ENCODE assay signal across 8 cellular contexts in genomic region chr21:38830667-38831525, GRCh38. TPM values are rescaled to one million over a fixed set of nuclear protein-coding genes. Genes with fewer than 3 reads are reported as not detected.
DNase-seq lines count a peak whose midpoint lies in the region; ATAC-seq and TF ChIP-seq lines count a peak whose summit lies in the region.

No MANE protein-coding gene starts in this region.

- H3K27ac ChIP-seq in BLaER1 treated with 17β-estradiol and CSF1 and Interleukin-3, amounts not matched to agents 10 nM and 100 nM: peak overlapping the region; percentile 63 to 95 (median 86); a peak in 21 of 22 replicates
- peak overlapping the region; percentile 36 to 75 for H3K27ac ChIP-seq in esophagus (ENCODE audit: low read depth in 2 of 2, low read length in 1 of 2)
- H3K27ac ChIP-seq in testis: no peak overlapping the region
- H3K27ac ChIP-seq in neuronal stem cell (replicated peaks; ENCODE audit: low read length): no peak overlapping the region

- no peak for DNase-seq in testis
- no peak for DNase-seq in midbrain (lab: John Stamatoyannopoulos, UW)
- no peak for DNase-seq in neuronal stem cell (ENCODE audit: low spot score)
- no peak for DNase-seq in left lobe of liver (ENCODE audit: low spot score)

- H4K8ac ChIP-seq in neuronal stem cell (ENCODE audit: low read depth, low read length): no peak overlapping the region

- no peak overlapping the region for H3K23ac ChIP-seq in neuronal stem cell (ENCODE audit: low read depth, low read length, poor library complexity)

- TF ChIP-seq CTCF in testis (IDR thresholded peaks at IDR 0.05): no peak

- H4K20me1 ChIP-seq in BLaER1 treated with 17β-estradiol and CSF1 and Interleukin-3, amounts not matched to agents 10 nM and 100 nM: no peaks in the 10 kb centered on the region

- no peak overlapping the region for H2BK15ac ChIP-seq in neuronal stem cell (ENCODE audit: low read length)

- no peaks in the 10 kb centered on the region for H3K79me1 ChIP-seq in neuronal stem cell (ENCODE audit: low read depth, low read length)

- no peak overlapping the region for H2AFZ ChIP-seq in neuronal stem cell (ENCODE audit: low read length)

- peak overlapping the region in 3 of 10 experiments; percentile 2 to 12 (median 6); a peak in 2 of 20 replicates for H3K4me3 ChIP-seq in BLaER1 treated with 17β-estradiol and CSF1 and Interleukin-3, amounts not matched to agents 10 nM and 100 nM
- H3K4me3 ChIP-seq in esophagus (ENCODE audit: low read depth in 1 of 2, low read length in 2 of 2) (no peak overlapping the region), testis (no peak overlapping the region), neuronal stem cell (ENCODE audit: low read length in 2 of 2) (no peak overlapping the region)

- peaks cover 22 to 31% (median 23%) of the 10 kb centered on the region in 11 experiments for H3K9me3 ChIP-seq in BLaER1 treated with 17β-estradiol and CSF1 and Interleukin-3, amounts not matched to agents 10 nM and 100 nM (replicated peaks in 1 of 11)
- H3K9me3 ChIP-seq in esophagus (ENCODE audit: control insufficient read depth in 2 of 2, insufficient read depth in 1 of 2, low read depth in 1 of 2, low read length in 1 of 2) (no peaks in the 10 kb centered on the region), testis (no peaks in the 10 kb centered on the region), neuronal stem cell (replicated peaks in 1 of 2; ENCODE audit: control insufficient read depth in 2 of 2, insufficient read depth in 1 of 2, low read depth in 1 of 2, low read length in 2 of 2) (no peaks in the 10 kb centered on the region)

- peaks cover 7 to 38% (median 27%) of the 10 kb centered on the region in 10 experiments for H3K4me1 ChIP-seq in BLaER1 treated with 17β-estradiol and CSF1 and Interleukin-3, amounts not matched to agents 10 nM and 100 nM
- peaks cover 0 to 5% of the 10 kb centered on the region in 2 donors for H3K4me1 ChIP-seq in esophagus (ENCODE audit: control insufficient read depth in 2 of 2, insufficient read depth in 2 of 2, low read length in 1 of 2)
- peaks cover 4% of the 10 kb centered on the region for H3K4me1 ChIP-seq in testis
- H3K4me1 ChIP-seq in neuronal stem cell (ENCODE audit: control insufficient read depth in 2 of 2, insufficient read depth in 1 of 2, low read depth in 1 of 2, low read length in 2 of 2): no peaks in the 10 kb centered on the region

- ATAC-seq in GM19452 (IDR thresholded peaks at IDR 0.05; ENCODE audit: unreplicated experiment): peak; percentile 70
- peak; percentile 65 for ATAC-seq in HG03280 (IDR thresholded peaks at IDR 0.05; ENCODE audit: unreplicated experiment)
- no peak for ATAC-seq in left lobe of liver

- no peak for TF ChIP-seq POLR2A in testis (IDR thresholded peaks at IDR 0.05)

- no peak overlapping the region for H2BK12ac ChIP-seq in neuronal stem cell (ENCODE audit: low read length)

- peak overlapping the region; percentile 1 to 95 (median 71); a peak in 21 of 22 replicates for H3K4me2 ChIP-seq in BLaER1 treated with 17β-estradiol and CSF1 and Interleukin-3, amounts not matched to agents 10 nM and 100 nM
- no peak overlapping the region for H3K4me2 ChIP-seq in neuronal stem cell (ENCODE audit: insufficient read depth, low read length, poor library complexity, severe bottlenecking)

- no peak overlapping the region for H4K91ac ChIP-seq in neuronal stem cell (ENCODE audit: low read depth, low read length, poor library complexity)

- peak overlapping the region; percentile 42 to 81 (median 70); a peak in 20 of 22 replicates for H3K9ac ChIP-seq in BLaER1 treated with 17β-estradiol and CSF1 and Interleukin-3, amounts not matched to agents 10 nM and 100 nM
- H3K9ac ChIP-seq in neuronal stem cell (ENCODE audit: low read depth, low read length, poor library complexity): no peak overlapping the region

- no peak overlapping the region for H2BK120ac ChIP-seq in neuronal stem cell (ENCODE audit: low read depth, low read length)

- H3K27me3 ChIP-seq in BLaER1 treated with 17β-estradiol and CSF1 and Interleukin-3, amounts not matched to agents 10 nM and 100 nM: no peaks in the 10 kb centered on the region
- H3K27me3 ChIP-seq in esophagus (ENCODE audit: control insufficient read depth in 1 of 2, insufficient read depth in 2 of 2, low read length in 2 of 2) (no peaks in the 10 kb centered on the region), testis (no peaks in the 10 kb centered on the region), neuronal stem cell (ENCODE audit: control insufficient read depth in 3 of 3, insufficient read depth in 3 of 3, low read depth in 1 of 3, low read length in 3 of 3) (peaks cover 0 to 3% (median 0%) of the 10 kb centered on the region in 3 experiments)

- WGBS in esophagus, 2 donors: 94% methylated on average over 2 of the region's 2 CpGs
- WGBS in testis, 2 donors: 83 to 89% methylated on average over 2 of the region's 2 CpGs
- no CpG with 5 or more reads among the region's 2 CpGs for WGBS in neuronal stem cell (ENCODE audit: extremely low coverage in 2 of 2, insufficient read length in 2 of 2, insufficient replicate concordance in 1 of 2), 2 donors

- intact Hi-C loops in testis (cut with DNase I; ENCODE audit: low total_unique reads): no loop called here

- no peak overlapping the region for H2BK5ac ChIP-seq in neuronal stem cell (ENCODE audit: low read length)

- H3K18ac ChIP-seq in neuronal stem cell (ENCODE audit: low read length): no peak overlapping the region

- no peak overlapping the region for H3K14ac ChIP-seq in neuronal stem cell (ENCODE audit: low read length)

- no peak overlapping the region for H3K4ac ChIP-seq in neuronal stem cell (ENCODE audit: low read length)

- H2AK5ac ChIP-seq in neuronal stem cell (ENCODE audit: low read depth, low read length): no peak overlapping the region

- H3K36me3 ChIP-seq in BLaER1 treated with 17β-estradiol and CSF1 and Interleukin-3, amounts not matched to agents 10 nM and 100 nM: peaks cover 0 to 10% (median under 1%) of the 10 kb centered on the region in 11 experiments; a peak in 3 of 22 replicates
- no peaks in the 10 kb centered on the region for H3K36me3 ChIP-seq in esophagus (ENCODE audit: control insufficient read depth in 2 of 2, insufficient read depth in 2 of 2, low read length in 1 of 2)
- H3K36me3 ChIP-seq in testis (ENCODE audit: low read depth, missing control alignments): no peaks in the 10 kb centered on the region
- H3K36me3 ChIP-seq in neuronal stem cell (replicated peaks in 1 of 2; ENCODE audit: control insufficient read depth in 2 of 2, insufficient read depth in 2 of 2, low read length in 2 of 2): no peaks in the 10 kb centered on the region

RNA-seq across cellular contexts. Expression of gene ETS2, which starts 25.2 kb away (rescaled TPM):
- polyA plus RNA-seq in esophagus (10 to 100 TPM; 33.6 to 53.3 TPM), testis (ENCODE audit: insufficient read depth, low read depth, low replicate concordance) (16.2 TPM)
- total RNA-seq in testis (10 to 100 TPM; 13.3 to 19.8 TPM), left lobe of liver (40.9 TPM)
- polyA plus RNA-seq in neuronal stem cell (2013, experiment 1 of 2): 16.6 TPM
- polyA plus RNA-seq in neuronal stem cell (2013, experiment 2 of 2): 16.6 TPM

Comparison
In these comparisons a context has a peak if more than half of its experiments do, and no peak if none do; other contexts are left out.
1. H3K27ac ChIP-seq: peak in BLaER1 treated with 17β-estradiol and CSF1 and Interleukin-3, amounts not matched to agents 10 nM and 100 nM (11 of 11) and esophagus (2 of 2); none in testis (0 of 2) and neuronal stem cell (single experiment).